Comparison of ENCODE assay signal across 19 cellular contexts in genomic region chr6:168525114-168525513, GRCh38.
A peak's percentile ranks its signal among the peaks of the same experiment; 100 is the strongest.
DNase-seq lines count a peak whose midpoint lies in the region; ATAC-seq and TF ChIP-seq lines count a peak whose summit lies in the region.
"Had no signal": no experiment of that assay in that cellular context is flagged by ENCODE, and none has a peak within 500 bp of the region (broad histone marks: within the 10 kb centered on the region; RNA-seq: fewer than 3 reads in every experiment).

No MANE protein-coding gene starts in this region.

- no peak for TF ChIP-seq RAD21 in HCT116 (IDR thresholded peaks at IDR 0.05; ENCODE audit: low read depth)

- H4K20me1 ChIP-seq in HCT116 (ENCODE audit: insufficient read depth): no peaks in the 10 kb centered on the region
- H4K20me1 ChIP-seq in hepatocyte (ENCODE audit: insufficient read depth, poor library complexity, severe bottlenecking): no peaks in the 10 kb centered on the region
- H4K20me1 ChIP-seq: BLaER1 treated with 17β-estradiol and CSF1 and Interleukin-3, amounts not matched to agents 10 nM and 100 nM had no signal

- POLR2A ChIA-PET in HCT116 (lab: Charles Lee): no interaction called here

- no peak overlapping the region for H4K5ac ChIP-seq in mesendoderm (ENCODE audit: low read length)

- H3K23ac ChIP-seq in mesendoderm (ENCODE audit: low read length): no peak overlapping the region

- no peak overlapping the region for H2AFZ ChIP-seq in HCT116 (ENCODE audit: low read depth, low read length, poor library complexity, severe bottlenecking)
- no peak overlapping the region for H2AFZ ChIP-seq in hepatocyte
- H2AFZ ChIP-seq: PC-9 had no signal

- no peaks in the 10 kb centered on the region for H3K36me3 ChIP-seq in HCT116 (ENCODE audit: control insufficient read depth in 1 of 2, insufficient read depth in 2 of 2, low read length in 2 of 2)
- no peaks in the 10 kb centered on the region for H3K36me3 ChIP-seq in hepatocyte (replicated peaks; ENCODE audit: insufficient read depth, low read depth)
- H3K36me3 ChIP-seq in stomach: no peaks in the 10 kb centered on the region
- no peaks in the 10 kb centered on the region for H3K36me3 ChIP-seq in mesendoderm (ENCODE audit: control insufficient read depth, insufficient read depth, low read length)
- no peaks in the 10 kb centered on the region for H3K36me3 ChIP-seq in H7 (replicated peaks; ENCODE audit: control insufficient read depth, insufficient read depth, low read length)
- H3K36me3 ChIP-seq: BLaER1 treated with 17β-estradiol and CSF1 and Interleukin-3, amounts not matched to agents 10 nM and 100 nM; SJCRH30 had no signal

- H3K9me3 ChIP-seq in HCT116 (ENCODE audit: control insufficient read depth in 1 of 2, insufficient read depth in 1 of 2, low read depth in 1 of 2, low read length in 2 of 2) (no peaks in the 10 kb centered on the region), hepatocyte (ENCODE audit: low read depth) (no peaks in the 10 kb centered on the region), stomach (no peaks in the 10 kb centered on the region)
- H3K9me3 ChIP-seq: BLaER1 treated with 17β-estradiol and CSF1 and Interleukin-3, amounts not matched to agents 10 nM and 100 nM; SJCRH30 had no signal

- intact Hi-C loops in HCT116 (cut with micrococcal nuclease): no loop called here
- intact Hi-C loops in stomach (cut with DNase I; ENCODE audit: low total_unique reads): no loop called here

- TF ChIP-seq CTCF in HCT116 (IDR thresholded peaks at IDR 0.05 in 2 of 3, conservative IDR thresholded peaks at IDR 0.05 in 1 of 3; ENCODE audit: borderline replicate concordance in 1 of 3, insufficient read depth in 1 of 3, low read depth in 2 of 3, low read length in 2 of 3) (no peak), hepatocyte (IDR thresholded peaks at IDR 0.05; ENCODE audit: poor library complexity) (no peak), stomach (IDR thresholded peaks at IDR 0.05) (no peak)

- RAD21 ChIA-PET in HCT116 (lab: Charles Lee; ENCODE audit: low non-redundant PET in 1 of 2, low total read pairs in 2 of 2, uncharacterized antibody in 2 of 2, unreplicated experiment in 2 of 2): no interaction called here

- H3K9me2 ChIP-seq in HCT116 (ENCODE audit: insufficient read depth) (no peaks in the 10 kb centered on the region), hepatocyte (replicated peaks; ENCODE audit: insufficient read depth) (no peaks in the 10 kb centered on the region)

- CTCF ChIA-PET in HCT116 (lab: Charles Lee): no interaction called here

- no peak overlapping the region for H2BK5ac ChIP-seq in mesendoderm (ENCODE audit: low read length)

- H3K18ac ChIP-seq in mesendoderm (ENCODE audit: low read length): no peak overlapping the region

- H3K56ac ChIP-seq in mesendoderm (ENCODE audit: low read length): no peak overlapping the region

- H3K9ac ChIP-seq in HCT116 (ENCODE audit: low read length) (no peak overlapping the region), mesendoderm (ENCODE audit: low read length) (no peak overlapping the region)
- H3K9ac ChIP-seq: BLaER1 treated with 17β-estradiol and CSF1 and Interleukin-3, amounts not matched to agents 10 nM and 100 nM had no signal

- no peaks in the 10 kb centered on the region for H3K79me1 ChIP-seq in mesendoderm (ENCODE audit: low read length)

- TF ChIP-seq POLR2A in HCT116 (IDR thresholded peaks at IDR 0.05; ENCODE audit: borderline replicate concordance, extremely low read depth, insufficient read depth, insufficient read length): no peak
- no peak for TF ChIP-seq POLR2A in stomach (IDR thresholded peaks at IDR 0.05)

- no peak for TF ChIP-seq EP300 in stomach (IDR thresholded peaks at IDR 0.05)

- H3K79me2 ChIP-seq in HCT116 (ENCODE audit: insufficient read depth, low read length) (no peaks in the 10 kb centered on the region), hepatocyte (no peaks in the 10 kb centered on the region), mesendoderm (ENCODE audit: control insufficient read depth, insufficient read depth, low read length) (no peaks in the 10 kb centered on the region)

- H2AK5ac ChIP-seq in mesendoderm (ENCODE audit: low read length): no peak overlapping the region

- H3K27me3 ChIP-seq in HCT116 (ENCODE audit: insufficient read depth, low read length) (no peaks in the 10 kb centered on the region), hepatocyte (no peaks in the 10 kb centered on the region), stomach (no peaks in the 10 kb centered on the region), mesendoderm (ENCODE audit: insufficient read depth, low read length, poor library complexity) (no peaks in the 10 kb centered on the region), H7 (ENCODE audit: control insufficient read depth, insufficient read depth, low read length) (peaks cover 3% of the 10 kb centered on the region; the same call in 1 of the 2 replicates)
- H3K27me3 ChIP-seq: BLaER1 treated with 17β-estradiol and CSF1 and Interleukin-3, amounts not matched to agents 10 nM and 100 nM had no signal

- DNase-seq in ELF-1 (ENCODE audit: low read depth, low spot score) (peak; percentile 65), HCT116 (ENCODE audit: low read depth, low spot score) (no peak), hepatocyte (ENCODE audit: low spot score) (no peak), stomach (no peak), mesendoderm (no peak), H7 (no peak)
- DNase-seq: Calu3; CD8-positive, alpha-beta T cell; IMR-90; NCI-H1417 treated with DMSO at 0.1 percent for 48 hours; NCI-H1930; NCI-H226; NCI-H524; PC-9; SJCRH30 had no signal

- H3K27ac ChIP-seq in HCT116 (ENCODE audit: low read depth, low read length) (no peak overlapping the region), hepatocyte (peak overlapping the region; percentile 25), stomach (peak overlapping the region in 4 of 5 donors; percentile 45 to 80 (median 53)), mesendoderm (ENCODE audit: low read depth, low read length) (no peak overlapping the region)
- H3K27ac ChIP-seq: BLaER1 treated with 17β-estradiol and CSF1 and Interleukin-3, amounts not matched to agents 10 nM and 100 nM; PC-9; RWPE1; SJCRH30 had no signal

- H2BK15ac ChIP-seq in mesendoderm (replicated peaks; ENCODE audit: low read depth): no peak overlapping the region

- WGBS in hepatocyte (ENCODE audit: low lambda C conversion rate, missing lambda C conversion rate): 95% methylated on average over 8 of the region's 8 CpGs
- 90 to 97% (median 92%) methylated on average over 8 of the region's 8 CpGs for WGBS in stomach, 5 donors
- WGBS in mesendoderm (ENCODE audit: extremely low coverage, insufficient coverage, low lambda C conversion rate): no CpG with 5 or more reads among the region's 8 CpGs

- H2BK120ac ChIP-seq in mesendoderm (ENCODE audit: low read depth, low read length): no peak overlapping the region

- H3K4me1 ChIP-seq in HCT116 (ENCODE audit: control insufficient read depth in 1 of 2, insufficient read depth in 2 of 2, low read length in 2 of 2) (peaks cover 5 to 8% of the 10 kb centered on the region in 2 experiments; a peak in 3 of 4 replicates), hepatocyte (ENCODE audit: insufficient read depth) (peaks cover 3% of the 10 kb centered on the region), stomach (peaks cover 12 to 31% (median 19%) of the 10 kb centered on the region in 4 donors), mesendoderm (ENCODE audit: control insufficient read depth, low read depth, low read length) (no peaks in the 10 kb centered on the region)
- H3K4me1 ChIP-seq: SJCRH30 had no signal

- BruUV-seq in HCT116 (replicated peaks; lab: Mats Ljungman, UMichigan): no TSS peak

- H3K4ac ChIP-seq in mesendoderm (ENCODE audit: low read depth, low read length): no peak overlapping the region

- H4K8ac ChIP-seq in mesendoderm (ENCODE audit: low read depth, low read length): no peak overlapping the region

- H3K4me2 ChIP-seq in HCT116 (ENCODE audit: low read length) (peak overlapping the region; percentile 1; the same call in 1 of the 2 replicates), hepatocyte (no peak overlapping the region), mesendoderm (ENCODE audit: low read length) (no peak overlapping the region)
- H3K4me2 ChIP-seq: PC-9 had no signal

- 0 out of 2 replicates have a peak, but pooled peaks have one; percentile 17 for ATAC-seq in HCT116
- ATAC-seq in HG03039 (IDR thresholded peaks at IDR 0.05; ENCODE audit: unreplicated experiment): no peak
- ATAC-seq: CD8-positive, alpha-beta T cell; GM12878 had no signal

- H3K4me3 ChIP-seq in HCT116 (replicated peaks in 1 of 2; ENCODE audit: low read depth in 1 of 2, low read length in 2 of 2) (no peak overlapping the region), hepatocyte (no peak overlapping the region), stomach (no peak overlapping the region), mesendoderm (ENCODE audit: low read length) (no peak overlapping the region), H7 (ENCODE audit: insufficient read depth, low read depth, low read length) (no peak overlapping the region)
- H3K4me3 ChIP-seq: BLaER1 treated with 17β-estradiol and CSF1 and Interleukin-3, amounts not matched to agents 10 nM and 100 nM; GM12878; PC-9; SJCRH30 had no signal

TF ChIP-seq in HCT116, 20 proteins besides CTCF, POLR2A, EP300 and RAD21:
- TF ChIP-seq ZBTB33 (IDR thresholded peaks at IDR 0.05; ENCODE audit: extremely low read depth, insufficient replicate concordance, low read length) (no peak), TCF7L2 (IDR thresholded peaks at IDR 0.05; ENCODE audit: borderline replicate concordance, extremely low read depth, insufficient read depth, insufficient read length) (no peak)

Comparison
In these comparisons a context has a peak if more than half of its experiments do, and no peak if none do; other contexts are left out.
1. H3K27ac ChIP-seq: peak in hepatocyte (single experiment) and stomach (4 of 5); none in HCT116 (single experiment) and mesendoderm (single experiment).